Comparison of ENCODE assay signal across 7 cellular contexts in the genomic region with DNA sequence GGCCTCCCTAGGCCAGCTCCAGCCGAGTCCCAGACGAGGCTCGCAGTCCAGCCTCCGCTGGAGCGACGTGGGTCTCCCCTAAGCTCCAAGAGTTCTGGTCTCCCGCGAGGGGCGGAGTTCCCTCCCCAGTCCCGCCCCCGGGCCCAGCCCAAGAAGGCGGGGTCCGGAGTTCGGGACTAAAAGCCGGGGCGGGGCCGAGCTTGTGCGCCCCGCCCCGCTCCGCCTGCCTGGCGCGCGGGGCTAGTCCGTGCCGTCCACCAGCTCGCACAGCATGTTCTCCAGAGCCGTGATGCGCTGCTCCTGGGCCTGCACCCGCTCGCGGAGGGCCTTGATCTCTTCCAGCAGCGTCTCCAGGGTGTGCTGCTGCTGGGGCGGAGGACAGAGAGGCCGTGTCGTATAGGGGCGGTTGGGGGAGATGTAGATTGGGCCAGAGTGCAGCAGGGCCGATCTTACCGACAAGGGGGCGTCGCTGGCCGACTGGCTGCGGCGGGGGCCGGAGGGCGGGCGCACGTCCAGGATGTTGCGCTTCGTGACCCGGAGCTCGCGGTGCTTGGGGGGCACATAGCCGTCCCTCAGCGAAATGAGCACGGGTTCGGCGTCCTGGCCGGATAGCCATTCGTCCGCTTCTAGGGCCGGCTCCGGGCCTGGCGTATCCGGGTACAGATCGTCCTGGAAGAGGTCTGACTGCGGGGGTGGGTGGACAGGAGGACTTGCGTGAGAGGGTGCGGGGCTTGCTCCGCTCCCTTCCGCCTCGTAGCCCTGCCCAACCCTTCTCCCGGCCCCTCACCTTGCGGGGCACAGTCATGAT. TPM values are rescaled to one million over a fixed set of nuclear protein-coding genes. Genes with fewer than 3 reads are reported as not detected.
DNase-seq lines count a peak whose midpoint lies in the region; ATAC-seq, FAIRE-seq and TF ChIP-seq lines count a peak whose summit lies in the region.

No MANE protein-coding gene starts in this region.

- peak overlapping the region; percentile 68 for H3K27ac Mint-ChIP-seq in activated naive CD8-positive, alpha-beta T cell treated with anti-CD3 and anti-CD28 coated beads for 36 hours

- TF ChIP-seq CTCF in osteoblast (IDR thresholded peaks at IDR 0.05; ENCODE audit: extremely low read depth, low read depth, low read length) = no peak

- H3K4me1 ChIP-seq in osteoblast (ENCODE audit: insufficient read depth, low read length) = peaks cover 13% of the 10 kb centered on the region

- no peaks in the 10 kb centered on the region for H3K9me3 Mint-ChIP-seq in activated naive CD8-positive, alpha-beta T cell treated with anti-CD3 and anti-CD28 coated beads for 36 hours

- peak; percentile 35 for ATAC-seq in HG03442 (IDR thresholded peaks at IDR 0.05; ENCODE audit: unreplicated experiment)

- H3K4me2 ChIP-seq in osteoblast (ENCODE audit: insufficient read depth, low read length) = peak overlapping the region; percentile 48

- H3K36me3 ChIP-seq in osteoblast (ENCODE audit: insufficient read depth, low read length) = no peaks in the 10 kb centered on the region

- no peaks in the 10 kb centered on the region for H3K27me3 ChIP-seq in osteoblast (ENCODE audit: insufficient read depth, low read length)

- no peaks in the 10 kb centered on the region for H3K79me2 ChIP-seq in osteoblast (ENCODE audit: insufficient read depth, low read length)

- H2AFZ ChIP-seq in osteoblast (ENCODE audit: low read length) = no peak overlapping the region

- H3K27ac ChIP-seq in osteoblast (ENCODE audit: low read depth, low read length) (no peak overlapping the region), temporal lobe (ENCODE audit: low read depth, low read length) (peak overlapping the region; percentile 93)

- no peaks in the 10 kb centered on the region for H3K9me3 ChIP-seq in osteoblast (ENCODE audit: low read depth, low read length)

- peaks cover 33% of the 10 kb centered on the region for H3K4me1 Mint-ChIP-seq in activated naive CD8-positive, alpha-beta T cell treated with anti-CD3 and anti-CD28 coated beads for 36 hours

- peak overlapping the region; percentile 81 for H3K4me3 Mint-ChIP-seq in activated naive CD8-positive, alpha-beta T cell treated with anti-CD3 and anti-CD28 coated beads for 36 hours

- H3K36me3 Mint-ChIP-seq in activated naive CD8-positive, alpha-beta T cell treated with anti-CD3 and anti-CD28 coated beads for 36 hours = peaks cover 2% of the 10 kb centered on the region

- DNase-seq in GM18507 (ENCODE audit: extremely low spot score, insufficient read length, low read depth) (peak; percentile 75), SKM-1 treated with dmso at 0.1 percent for 144 hours (lab: John Stamatoyannopoulos, UW; ENCODE audit: unreplicated experiment) (peak; percentile 56), glomerular visceral epithelial cell (ENCODE audit: extremely low spot score) (peak; percentile 57), osteoblast (ENCODE audit: insufficient read length, low spot score, missing footprints) (peak; percentile 98)
- peak; percentile 87 for DNase-seq in activated naive CD8-positive, alpha-beta T cell treated with anti-CD3 and anti-CD28 coated beads for 36 hours

- peak overlapping the region; percentile 42 for H3K4me3 ChIP-seq in osteoblast (ENCODE audit: insufficient read depth, low read length)

- H4K20me1 ChIP-seq in osteoblast (ENCODE audit: insufficient read depth, low read length) = peaks cover 6% of the 10 kb centered on the region

- peak; percentile 87 for FAIRE-seq in GM18507 (lab: Jason Lieb, UNC)

- no peaks in the 10 kb centered on the region for H3K27me3 Mint-ChIP-seq in activated naive CD8-positive, alpha-beta T cell treated with anti-CD3 and anti-CD28 coated beads for 36 hours

RNA-seq across cellular contexts. Expression of gene CORO6, which starts 7.0 kb away (rescaled TPM):
- total RNA-seq in activated naive CD8-positive, alpha-beta T cell treated with anti-CD3 and anti-CD28 coated beads for 36 hours = 1 to 10 TPM; 8.9 to 9.4 TPM
- total RNA-seq in osteoblast (12.7 and 20.3 TPM in 2 replicates), temporal lobe (0.98 TPM)

RNA-seq across cellular contexts. Expression of gene ANKRD13B, which starts 22.8 kb away (rescaled TPM):
- 10 to 100 TPM; 17.9 to 20.8 TPM for total RNA-seq in activated naive CD8-positive, alpha-beta T cell treated with anti-CD3 and anti-CD28 coated beads for 36 hours
- total RNA-seq in osteoblast (13.0 and 18.5 TPM in 2 replicates), temporal lobe (23.1 TPM)

RNA-seq across cellular contexts. Expression of gene GIT1, which starts 26.2 kb away (rescaled TPM):
- total RNA-seq in activated naive CD8-positive, alpha-beta T cell treated with anti-CD3 and anti-CD28 coated beads for 36 hours = 10 to 100 TPM; 63.5 to 63.7 TPM
- 31.8 and 34.4 TPM in 2 replicates for total RNA-seq in osteoblast
- total RNA-seq in temporal lobe = 42.5 TPM

RNA-seq across cellular contexts. Expression of gene TP53I13, which starts 47.2 kb away (rescaled TPM):
- 10 to 100 TPM; 31.2 to 35.3 TPM for total RNA-seq in activated naive CD8-positive, alpha-beta T cell treated with anti-CD3 and anti-CD28 coated beads for 36 hours
- total RNA-seq in osteoblast = 57.2 and 57.5 TPM in 2 replicates
- total RNA-seq in temporal lobe = 4.4 TPM

RNA-seq across cellular contexts. Expression of gene ABHD15, which starts 48.9 kb away (rescaled TPM):
- total RNA-seq in activated naive CD8-positive, alpha-beta T cell treated with anti-CD3 and anti-CD28 coated beads for 36 hours = 1 to 10 TPM; 8.6 to 8.8 TPM
- 8.8 and 9.4 TPM in 2 replicates for total RNA-seq in osteoblast
- 0.74 TPM for total RNA-seq in temporal lobe
